9 cellular contexts compared by ENCODE assay signal in the genomic region with DNA sequence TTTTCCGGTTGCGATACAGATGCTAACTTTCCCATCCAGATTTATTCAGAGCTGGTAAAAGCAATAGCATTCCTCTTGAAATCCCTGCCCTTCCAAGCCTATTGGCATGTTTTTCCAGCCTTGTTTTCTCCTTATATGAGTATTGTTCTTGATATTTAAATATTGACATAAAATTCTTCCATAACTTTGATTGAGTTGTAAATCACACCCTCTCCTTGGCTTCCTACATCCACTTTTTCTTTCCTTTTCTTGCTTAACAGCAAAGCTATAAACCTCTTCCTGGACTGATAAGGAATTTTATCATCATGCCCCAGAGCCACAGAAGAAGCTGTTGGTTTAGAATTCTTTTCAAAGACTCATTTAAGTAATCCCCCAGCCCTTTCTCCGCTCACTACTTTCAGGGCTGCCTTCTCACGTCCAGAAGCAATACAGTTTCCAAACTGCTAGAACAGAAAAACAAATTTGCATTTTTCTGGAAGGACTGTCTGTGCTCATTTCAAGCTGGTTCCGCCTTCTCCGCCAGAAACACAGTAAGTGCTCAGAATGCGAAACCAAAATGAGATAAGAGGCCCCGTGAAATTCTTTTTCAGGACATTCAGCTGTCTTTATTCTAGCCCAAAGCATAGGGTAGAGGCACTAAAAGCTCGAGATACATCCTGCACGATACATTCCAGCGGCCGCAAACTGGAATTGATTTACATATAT. TPM values are rescaled to one million over a fixed set of nuclear protein-coding genes. Genes with fewer than 3 reads are reported as not detected.
DNase-seq lines count a peak whose midpoint lies in the region; ATAC-seq, FAIRE-seq and TF ChIP-seq lines count a peak whose summit lies in the region.
"Had no signal": no experiment of that assay in that cellular context is flagged by ENCODE, and none has a peak within 500 bp of the region (broad histone marks: within the 10 kb centered on the region; RNA-seq: fewer than 3 reads in every experiment).

No MANE protein-coding gene starts in this region.

- H3K36me3 ChIP-seq in iPS-20b (ENCODE audit: insufficient read depth, low read depth, low read length) (no peaks in the 10 kb centered on the region), testis (ENCODE audit: low read depth, missing control alignments) (no peaks in the 10 kb centered on the region)

- H3K4me1 ChIP-seq in iPS-20b (ENCODE audit: insufficient read depth, low read length) (peaks cover 26% of the 10 kb centered on the region; the same call in 1 of the 2 replicates), testis (peaks cover 3% of the 10 kb centered on the region)

- peaks cover 36% of the 10 kb centered on the region for H3K27me3 Mint-ChIP-seq in activated CD4-positive, alpha-beta T cell treated with anti-CD3 and anti-CD28 coated beads, Interleukin-2, amount 10 ng/mL, durations not matched to agents 24 days and 14 days
- peaks cover 36% of the 10 kb centered on the region for H3K27me3 Mint-ChIP-seq in activated naive CD8-positive, alpha-beta T cell treated with anti-CD3 and anti-CD28 coated beads, Interleukin-2, amount 10 ng/mL, durations not matched to agents 7 days and 5 days

- TF ChIP-seq CTCF in testis (IDR thresholded peaks at IDR 0.05) = no peak

- no peak for DNase-seq in activated CD4-positive, alpha-beta T cell treated with anti-CD3 and anti-CD28 coated beads, Interleukin-2, amount 10 ng/mL, durations not matched to agents 24 days and 14 days
- no peak for DNase-seq in activated CD4-positive, alpha-beta T cell treated with anti-CD3 and anti-CD28 coated beads for 4 hours
- no peak for DNase-seq in activated naive CD8-positive, alpha-beta T cell treated with anti-CD3 and anti-CD28 coated beads, Interleukin-2, amount 10 ng/mL, durations not matched to agents 7 days and 5 days
- DNase-seq in testis = peak; percentile 25
- DNase-seq in DMS153 (lab: John Stamatoyannopoulos, UW) = no peak
- DNase-seq in HTR-8/SVneo (ENCODE audit: insufficient read length, low spot score) = no peak

- H3K27ac ChIP-seq in iPS-20b (ENCODE audit: low read length) (no peak overlapping the region), testis (peak overlapping the region; percentile 86 to 88)

- POLR2A ChIA-PET in activated naive CD8-positive, alpha-beta T cell treated with anti-CD3 and anti-CD28 coated beads, Interleukin-2, amount 10 ng/mL, durations not matched to agents 7 days and 5 days (lab: Charles Lee) = no interaction called here

- intact Hi-C loops in activated CD4-positive, alpha-beta T cell treated with anti-CD3 and anti-CD28 coated beads, Interleukin-2, amount 10 ng/mL, durations not matched to agents 24 days and 14 days (cut with micrococcal nuclease) = loop anchor here (5.0 kb wide), 1 partner anchor 427 kb away; no protein-coding TSS in a partner anchor
- intact Hi-C loops in testis (cut with DNase I; ENCODE audit: low total_unique reads) = no loop called here

- TF ChIP-seq POLR2A in testis (IDR thresholded peaks at IDR 0.05) = no peak

- H3K9me3 ChIP-seq in iPS-20b (ENCODE audit: insufficient read depth, low read depth, low read length) (no peaks in the 10 kb centered on the region), testis (no peaks in the 10 kb centered on the region)

- H3K4me3 ChIP-seq in iPS-20b (ENCODE audit: low read length) (peak overlapping the region; percentile 90), testis (peak overlapping the region; percentile 55 to 73)

- peak overlapping the region; percentile 71 for H3K9ac ChIP-seq in iPS-20b (ENCODE audit: low read depth, low read length)

- no peaks in the 10 kb centered on the region for H3K36me3 Mint-ChIP-seq in activated CD4-positive, alpha-beta T cell treated with anti-CD3 and anti-CD28 coated beads, Interleukin-2, amount 10 ng/mL, durations not matched to agents 24 days and 14 days (ENCODE audit: low read depth)
- H3K36me3 Mint-ChIP-seq in activated naive CD8-positive, alpha-beta T cell treated with anti-CD3 and anti-CD28 coated beads, Interleukin-2, amount 10 ng/mL, durations not matched to agents 7 days and 5 days = no peaks in the 10 kb centered on the region
- H3K36me3 Mint-ChIP-seq: CD4-positive, CD25-positive, alpha-beta regulatory T cell had no signal

- H3K9me3 Mint-ChIP-seq in activated CD4-positive, alpha-beta T cell treated with anti-CD3 and anti-CD28 coated beads, Interleukin-2, amount 10 ng/mL, durations not matched to agents 24 days and 14 days = no peaks in the 10 kb centered on the region
- no peaks in the 10 kb centered on the region for H3K9me3 Mint-ChIP-seq in activated naive CD8-positive, alpha-beta T cell treated with anti-CD3 and anti-CD28 coated beads, Interleukin-2, amount 10 ng/mL, durations not matched to agents 7 days and 5 days
- H3K9me3 Mint-ChIP-seq: CD4-positive, CD25-positive, alpha-beta regulatory T cell had no signal

- ATAC-seq in activated naive CD8-positive, alpha-beta T cell treated with anti-CD3 and anti-CD28 coated beads, Interleukin-2, amount 10 ng/mL, durations not matched to agents 7 days and 5 days (ENCODE audit: low read depth) = no peak
- ATAC-seq in GM21576 (IDR thresholded peaks at IDR 0.05; ENCODE audit: unreplicated experiment) = no peak

- FAIRE-seq in HTR-8/SVneo (lab: Jason Lieb, UNC) = no peak

- H3K4me3 Mint-ChIP-seq in activated CD4-positive, alpha-beta T cell treated with anti-CD3 and anti-CD28 coated beads, Interleukin-2, amount 10 ng/mL, durations not matched to agents 24 days and 14 days = peak overlapping the region; percentile 72
- peak overlapping the region; percentile 63 for H3K4me3 Mint-ChIP-seq in activated naive CD8-positive, alpha-beta T cell treated with anti-CD3 and anti-CD28 coated beads, Interleukin-2, amount 10 ng/mL, durations not matched to agents 7 days and 5 days

- WGBS in testis, 2 donors = 0 to 2% methylated on average over 8 to 12 of the region's 12 CpGs

- H3K27me3 ChIP-seq in iPS-20b (ENCODE audit: insufficient read depth, low read length) (no peaks in the 10 kb centered on the region), testis (no peaks in the 10 kb centered on the region)

- H3K4me1 Mint-ChIP-seq in activated CD4-positive, alpha-beta T cell treated with anti-CD3 and anti-CD28 coated beads, Interleukin-2, amount 10 ng/mL, durations not matched to agents 24 days and 14 days = peaks cover 2% of the 10 kb centered on the region
- H3K4me1 Mint-ChIP-seq in activated naive CD8-positive, alpha-beta T cell treated with anti-CD3 and anti-CD28 coated beads, Interleukin-2, amount 10 ng/mL, durations not matched to agents 7 days and 5 days = peaks cover 7% of the 10 kb centered on the region

- H3K27ac Mint-ChIP-seq in activated CD4-positive, alpha-beta T cell treated with anti-CD3 and anti-CD28 coated beads, Interleukin-2, amount 10 ng/mL, durations not matched to agents 24 days and 14 days = no peak overlapping the region
- no peak overlapping the region for H3K27ac Mint-ChIP-seq in activated naive CD8-positive, alpha-beta T cell treated with anti-CD3 and anti-CD28 coated beads, Interleukin-2, amount 10 ng/mL, durations not matched to agents 7 days and 5 days
- H3K27ac Mint-ChIP-seq: CD4-positive, CD25-positive, alpha-beta regulatory T cell had no signal

RNA-seq across cellular contexts. Expression of a gene that starts 0.9 kb away (rescaled TPM):
- total RNA-seq in activated CD4-positive, alpha-beta T cell treated with anti-CD3 and anti-CD28 coated beads, Interleukin-2, amount 10 ng/mL, durations not matched to agents 24 days and 14 days = 0.14 TPM in 1 of 2 replicates, not detected in the other
- total RNA-seq in activated naive CD8-positive, alpha-beta T cell treated with anti-CD3 and anti-CD28 coated beads, Interleukin-2, amount 10 ng/mL, durations not matched to agents 7 days and 5 days = under 1 TPM; 0.11 to 0.22 TPM
- total RNA-seq in testis = 10 to 100 TPM; 18.3 to 34.6 TPM
- polyA plus RNA-seq in testis (ENCODE audit: insufficient read depth, low read depth, low replicate concordance) = 10.3 TPM
- total RNA-seq: CD4-positive, CD25-positive, alpha-beta regulatory T cell had no signal
- polyA plus RNA-seq: CD4-positive, CD25-positive, alpha-beta regulatory T cell had no signal

Comparison
In these comparisons a context has a peak if more than half of its experiments do, and no peak if none do; other contexts are left out.
1. RNA of a gene that starts 0.9 kb away (total RNA-seq): 18.3 to 34.6 TPM in testis; 0.11 to 0.22 TPM in activated naive CD8-positive, alpha-beta T cell treated with anti-CD3 and anti-CD28 coated beads, Interleukin-2, amount 10 ng/mL, durations not matched to agents 7 days and 5 days and 0.14 TPM in activated CD4-positive, alpha-beta T cell treated with anti-CD3 and anti-CD28 coated beads, Interleukin-2, amount 10 ng/mL, durations not matched to agents 24 days and 14 days; every median in the first group is over 10 times any median in the second.